8 cellular contexts compared by ENCODE assay signal in the genomic region with DNA sequence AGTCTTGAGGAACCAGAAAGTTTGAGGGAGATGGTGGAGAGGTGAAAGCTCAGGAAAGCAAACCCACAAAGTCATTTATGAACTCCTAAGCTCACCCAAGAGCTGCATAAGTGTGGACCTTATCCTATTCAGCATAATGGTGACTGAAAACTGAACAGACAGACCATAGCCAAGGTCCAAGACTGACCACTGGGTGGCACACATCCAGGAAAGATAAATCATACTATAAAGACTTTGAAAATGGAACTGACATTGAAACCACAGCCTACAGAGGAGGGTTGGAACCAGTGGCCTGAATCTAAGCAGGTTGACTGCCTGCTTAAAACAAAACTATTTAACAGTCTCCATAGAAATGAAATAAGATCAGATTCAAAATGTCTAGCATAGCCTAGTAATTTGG.
DNase-seq lines count a peak whose midpoint lies in the region; ATAC-seq and TF ChIP-seq lines count a peak whose summit lies in the region.

No MANE protein-coding gene starts in this region.

- H3K36me3 Mint-ChIP-seq in CD4-positive, alpha-beta memory T cell = no peaks in the 10 kb centered on the region

- POLR2A ChIA-PET in CD4-positive, alpha-beta memory T cell (lab: Charles Lee; ENCODE audit: partially characterized antibody) = no interaction called here

- H3K79me2 ChIP-seq in osteoblast (ENCODE audit: insufficient read depth, low read length) = no peaks in the 10 kb centered on the region

- no peaks in the 10 kb centered on the region for H3K36me3 ChIP-seq in HAP-1 (replicated peaks)
- no peaks in the 10 kb centered on the region for H3K36me3 ChIP-seq in CD4-positive, alpha-beta memory T cell (ENCODE audit: insufficient read depth, low read length)
- no peaks in the 10 kb centered on the region for H3K36me3 ChIP-seq in osteoblast (ENCODE audit: insufficient read depth, low read length)

- no peaks in the 10 kb centered on the region for H3K4me1 Mint-ChIP-seq in CD4-positive, alpha-beta memory T cell

- no peak overlapping the region for H3K4me2 ChIP-seq in osteoblast (ENCODE audit: insufficient read depth, low read length)

- H3K4me3 Mint-ChIP-seq in CD4-positive, alpha-beta memory T cell = no peak overlapping the region

- H3K4me1 ChIP-seq in HAP-1 (no peaks in the 10 kb centered on the region), osteoblast (ENCODE audit: insufficient read depth, low read length) (no peaks in the 10 kb centered on the region)
- H3K4me1 ChIP-seq in CD4-positive, alpha-beta memory T cell (ENCODE audit: insufficient read depth, low read length) = no peaks in the 10 kb centered on the region

- in situ Hi-C loops in HAP-1 (cut with MboI; ENCODE audit: low sequenced_read_pairs) = no loop called here

- H3K9me3 ChIP-seq in HAP-1 (no peaks in the 10 kb centered on the region), osteoblast (ENCODE audit: low read depth, low read length) (no peaks in the 10 kb centered on the region)
- H3K9me3 ChIP-seq in CD4-positive, alpha-beta memory T cell (ENCODE audit: control insufficient read depth in 1 of 2, low read length in 2 of 2) = no peaks in the 10 kb centered on the region

- TF ChIP-seq POLR2A in GM18505 (IDR thresholded peaks at IDR 0.05; ENCODE audit: borderline replicate concordance, extremely low read depth, insufficient read depth, insufficient read length) = no peak

- peaks cover 0 to 4% (median under 1%) of the 10 kb centered on the region in 8 donors for H3K9me3 Mint-ChIP-seq in CD4-positive, alpha-beta memory T cell

- no peak for TF ChIP-seq CTCF in osteoblast (IDR thresholded peaks at IDR 0.05; ENCODE audit: extremely low read depth, low read depth, low read length)

- no peaks in the 10 kb centered on the region for H4K20me1 ChIP-seq in osteoblast (ENCODE audit: insufficient read depth, low read length)

- no peak overlapping the region for H3K27ac ChIP-seq in CD4-positive, alpha-beta memory T cell (ENCODE audit: low read depth, low read length)
- no peak overlapping the region for H3K27ac ChIP-seq in osteoblast (ENCODE audit: low read depth, low read length)

- H3K27me3 Mint-ChIP-seq in CD4-positive, alpha-beta memory T cell = no peaks in the 10 kb centered on the region

- DNase-seq in HAP-1 (ENCODE audit: low spot score in 2 of 2) (peak; percentile 6 to 23), MV-4-11 (lab: John Stamatoyannopoulos, UW) (peak; percentile 13), foreskin melanocyte (peak; percentile 18), T-helper 9 cell (no peak), osteoblast (ENCODE audit: insufficient read length, low spot score, missing footprints) (no peak), germinal center (ENCODE audit: low spot score) (no peak)
- DNase-seq in CD4-positive, alpha-beta memory T cell = no peak

- CTCF ChIA-PET in CD4-positive, alpha-beta memory T cell (lab: Charles Lee; ENCODE audit: partially characterized antibody) = no interaction called here

- intact Hi-C loops in CD4-positive, alpha-beta memory T cell (cut with micrococcal nuclease) = no loop called here

- no peak overlapping the region for H3K4me3 ChIP-seq in HAP-1
- no peak overlapping the region for H3K4me3 ChIP-seq in CD4-positive, alpha-beta memory T cell (ENCODE audit: low read length in 2 of 2)
- H3K4me3 ChIP-seq in osteoblast (ENCODE audit: insufficient read depth, low read length) = no peak overlapping the region

- no peak overlapping the region for H3K27ac Mint-ChIP-seq in CD4-positive, alpha-beta memory T cell

- peak; percentile 93 for ATAC-seq in GM18505 (IDR thresholded peaks at IDR 0.05; ENCODE audit: unreplicated experiment)

- H3K27me3 ChIP-seq in HAP-1 (ENCODE audit: low read depth) (no peaks in the 10 kb centered on the region), osteoblast (ENCODE audit: insufficient read depth, low read length) (no peaks in the 10 kb centered on the region)
- no peaks in the 10 kb centered on the region for H3K27me3 ChIP-seq in CD4-positive, alpha-beta memory T cell (ENCODE audit: insufficient read depth, low read length)

- H2AFZ ChIP-seq in osteoblast (ENCODE audit: low read length) = no peak overlapping the region

Comparison
In these comparisons a context has a peak if more than half of its experiments do, and no peak if none do; other contexts are left out.
1. DNase-seq: peak in HAP-1 (2 of 2), MV-4-11 (single experiment) and foreskin melanocyte (single experiment); none in CD4-positive, alpha-beta memory T cell (0 of 5), T-helper 9 cell (single experiment), osteoblast (single experiment) and germinal center (single experiment).